ENCODE assay signal across 1 cellular context in the genomic region with DNA sequence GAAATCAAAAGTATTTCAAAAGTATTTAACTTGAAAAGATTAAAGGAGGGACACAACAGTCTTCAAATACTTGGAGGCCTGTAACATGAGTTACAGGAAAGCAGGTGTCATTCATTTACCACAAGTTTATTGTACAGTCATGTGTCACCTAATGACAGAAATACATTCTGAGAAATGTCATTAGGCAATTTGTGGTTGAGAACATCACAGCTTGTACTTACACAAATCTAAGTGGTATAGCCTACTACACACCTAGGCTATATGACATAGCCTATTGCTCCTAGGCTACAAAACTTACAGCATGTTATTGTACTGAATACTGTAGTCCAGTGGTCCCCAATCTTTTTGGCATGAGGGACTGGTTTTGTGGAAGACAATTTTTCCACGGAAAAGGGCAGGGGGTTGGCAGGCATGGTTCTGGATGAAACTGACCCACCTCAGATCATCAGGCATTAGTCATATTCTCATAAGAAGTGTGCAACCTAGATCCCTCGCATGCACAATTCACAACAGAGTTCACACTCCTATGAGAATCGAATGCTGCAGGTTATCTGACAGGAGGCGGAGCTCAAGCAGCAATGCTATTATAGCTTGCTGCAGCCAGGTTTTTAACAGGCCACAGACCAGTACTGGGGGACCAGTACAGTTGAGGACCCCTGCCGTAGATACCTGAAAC.
TF ChIP-seq lines count a peak whose summit lies in the region.

No MANE protein-coding gene starts in this region.

TF ChIP-seq in GM12878, 131 proteins besides CTCF, POLR2A, EP300 and RAD21 (continued from another document and continues in another):
- TF ChIP-seq, protein P1, sequence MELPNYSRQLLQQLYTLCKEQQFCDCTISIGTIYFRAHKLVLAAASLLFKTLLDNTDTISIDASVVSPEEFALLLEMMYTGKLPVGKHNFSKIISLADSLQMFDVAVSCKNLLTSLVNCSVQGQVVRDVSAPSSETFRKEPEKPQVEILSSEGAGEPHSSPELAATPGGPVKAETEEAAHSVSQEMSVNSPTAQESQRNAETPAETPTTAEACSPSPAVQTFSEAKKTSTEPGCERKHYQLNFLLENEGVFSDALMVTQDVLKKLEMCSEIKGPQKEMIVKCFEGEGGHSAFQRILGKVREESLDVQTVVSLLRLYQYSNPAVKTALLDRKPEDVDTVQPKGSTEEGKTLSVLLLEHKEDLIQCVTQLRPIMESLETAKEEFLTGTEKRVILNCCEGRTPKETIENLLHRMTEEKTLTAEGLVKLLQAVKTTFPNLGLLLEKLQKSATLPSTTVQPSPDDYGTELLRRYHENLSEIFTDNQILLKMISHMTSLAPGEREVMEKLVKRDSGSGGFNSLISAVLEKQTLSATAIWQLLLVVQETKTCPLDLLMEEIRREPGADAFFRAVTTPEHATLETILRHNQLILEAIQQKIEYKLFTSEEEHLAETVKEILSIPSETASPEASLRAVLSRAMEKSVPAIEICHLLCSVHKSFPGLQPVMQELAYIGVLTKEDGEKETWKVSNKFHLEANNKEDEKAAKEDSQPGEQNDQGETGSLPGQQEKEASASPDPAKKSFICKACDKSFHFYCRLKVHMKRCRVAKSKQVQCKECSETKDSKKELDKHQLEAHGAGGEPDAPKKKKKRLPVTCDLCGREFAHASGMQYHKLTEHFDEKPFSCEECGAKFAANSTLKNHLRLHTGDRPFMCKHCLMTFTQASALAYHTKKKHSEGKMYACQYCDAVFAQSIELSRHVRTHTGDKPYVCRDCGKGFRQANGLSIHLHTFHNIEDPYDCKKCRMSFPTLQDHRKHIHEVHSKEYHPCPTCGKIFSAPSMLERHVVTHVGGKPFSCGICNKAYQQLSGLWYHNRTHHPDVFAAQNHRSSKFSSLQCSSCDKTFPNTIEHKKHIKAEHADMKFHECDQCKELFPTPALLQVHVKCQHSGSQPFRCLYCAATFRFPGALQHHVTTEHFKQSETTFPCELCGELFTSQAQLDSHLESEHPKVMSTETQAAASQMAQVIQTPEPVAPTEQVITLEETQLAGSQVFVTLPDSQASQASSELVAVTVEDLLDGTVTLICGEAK (IDR thresholded peaks at IDR 0.05; ENCODE audit: borderline replicate concordance) = no peak
- TF ChIP-seq PML (IDR thresholded peaks at IDR 0.05; ENCODE audit: low read length) = no peak; the same call in 1 of the 2 replicates
- no peak for TF ChIP-seq EGR1 (IDR thresholded peaks at IDR 0.05; ENCODE audit: borderline replicate concordance in 1 of 2, low read depth in 2 of 2, low read length in 2 of 2)
- TF ChIP-seq, protein P2, sequence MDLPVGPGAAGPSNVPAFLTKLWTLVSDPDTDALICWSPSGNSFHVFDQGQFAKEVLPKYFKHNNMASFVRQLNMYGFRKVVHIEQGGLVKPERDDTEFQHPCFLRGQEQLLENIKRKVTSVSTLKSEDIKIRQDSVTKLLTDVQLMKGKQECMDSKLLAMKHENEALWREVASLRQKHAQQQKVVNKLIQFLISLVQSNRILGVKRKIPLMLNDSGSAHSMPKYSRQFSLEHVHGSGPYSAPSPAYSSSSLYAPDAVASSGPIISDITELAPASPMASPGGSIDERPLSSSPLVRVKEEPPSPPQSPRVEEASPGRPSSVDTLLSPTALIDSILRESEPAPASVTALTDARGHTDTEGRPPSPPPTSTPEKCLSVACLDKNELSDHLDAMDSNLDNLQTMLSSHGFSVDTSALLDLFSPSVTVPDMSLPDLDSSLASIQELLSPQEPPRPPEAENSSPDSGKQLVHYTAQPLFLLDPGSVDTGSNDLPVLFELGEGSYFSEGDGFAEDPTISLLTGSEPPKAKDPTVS (IDR thresholded peaks at IDR 0.05; ENCODE audit: low read depth, low read length) = no peak
- TF ChIP-seq, protein P3, sequence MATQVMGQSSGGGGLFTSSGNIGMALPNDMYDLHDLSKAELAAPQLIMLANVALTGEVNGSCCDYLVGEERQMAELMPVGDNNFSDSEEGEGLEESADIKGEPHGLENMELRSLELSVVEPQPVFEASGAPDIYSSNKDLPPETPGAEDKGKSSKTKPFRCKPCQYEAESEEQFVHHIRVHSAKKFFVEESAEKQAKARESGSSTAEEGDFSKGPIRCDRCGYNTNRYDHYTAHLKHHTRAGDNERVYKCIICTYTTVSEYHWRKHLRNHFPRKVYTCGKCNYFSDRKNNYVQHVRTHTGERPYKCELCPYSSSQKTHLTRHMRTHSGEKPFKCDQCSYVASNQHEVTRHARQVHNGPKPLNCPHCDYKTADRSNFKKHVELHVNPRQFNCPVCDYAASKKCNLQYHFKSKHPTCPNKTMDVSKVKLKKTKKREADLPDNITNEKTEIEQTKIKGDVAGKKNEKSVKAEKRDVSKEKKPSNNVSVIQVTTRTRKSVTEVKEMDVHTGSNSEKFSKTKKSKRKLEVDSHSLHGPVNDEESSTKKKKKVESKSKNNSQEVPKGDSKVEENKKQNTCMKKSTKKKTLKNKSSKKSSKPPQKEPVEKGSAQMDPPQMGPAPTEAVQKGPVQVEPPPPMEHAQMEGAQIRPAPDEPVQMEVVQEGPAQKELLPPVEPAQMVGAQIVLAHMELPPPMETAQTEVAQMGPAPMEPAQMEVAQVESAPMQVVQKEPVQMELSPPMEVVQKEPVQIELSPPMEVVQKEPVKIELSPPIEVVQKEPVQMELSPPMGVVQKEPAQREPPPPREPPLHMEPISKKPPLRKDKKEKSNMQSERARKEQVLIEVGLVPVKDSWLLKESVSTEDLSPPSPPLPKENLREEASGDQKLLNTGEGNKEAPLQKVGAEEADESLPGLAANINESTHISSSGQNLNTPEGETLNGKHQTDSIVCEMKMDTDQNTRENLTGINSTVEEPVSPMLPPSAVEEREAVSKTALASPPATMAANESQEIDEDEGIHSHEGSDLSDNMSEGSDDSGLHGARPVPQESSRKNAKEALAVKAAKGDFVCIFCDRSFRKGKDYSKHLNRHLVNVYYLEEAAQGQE (IDR thresholded peaks at IDR 0.05; ENCODE audit: low read depth, low read length) = no peak
- TF ChIP-seq MTA2 (IDR thresholded peaks at IDR 0.05; ENCODE audit: low read depth) = peak; percentile 91
- TF ChIP-seq ZNF274 (IDR thresholded peaks at IDR 0.05; ENCODE audit: insufficient read depth, insufficient read length) = no peak
- TF ChIP-seq CBX5 (IDR thresholded peaks at IDR 0.05; ENCODE audit: low read depth) = no peak
- TF ChIP-seq, protein P4, sequence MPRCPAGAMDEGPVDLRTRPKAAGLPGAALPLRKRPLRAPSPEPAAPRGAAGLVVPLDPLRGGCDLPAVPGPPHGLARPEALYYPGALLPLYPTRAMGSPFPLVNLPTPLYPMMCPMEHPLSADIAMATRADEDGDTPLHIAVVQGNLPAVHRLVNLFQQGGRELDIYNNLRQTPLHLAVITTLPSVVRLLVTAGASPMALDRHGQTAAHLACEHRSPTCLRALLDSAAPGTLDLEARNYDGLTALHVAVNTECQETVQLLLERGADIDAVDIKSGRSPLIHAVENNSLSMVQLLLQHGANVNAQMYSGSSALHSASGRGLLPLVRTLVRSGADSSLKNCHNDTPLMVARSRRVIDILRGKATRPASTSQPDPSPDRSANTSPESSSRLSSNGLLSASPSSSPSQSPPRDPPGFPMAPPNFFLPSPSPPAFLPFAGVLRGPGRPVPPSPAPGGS (IDR thresholded peaks at IDR 0.05; ENCODE audit: borderline replicate concordance, insufficient read depth, low read depth, low read length, poor library complexity, severe bottlenecking) = no peak
- peak; percentile 57; the same call in 1 of the 2 replicates for TF ChIP-seq CBFB (IDR thresholded peaks at IDR 0.05; ENCODE audit: low read depth)
- 0 out of 2 replicates have a peak, but pooled peaks have one; percentile 61 for TF ChIP-seq DPF2 (IDR thresholded peaks at IDR 0.05)
- TF ChIP-seq LARP7 (IDR thresholded peaks at IDR 0.05) = no peak
- TF ChIP-seq BMI1 (IDR thresholded peaks at IDR 0.05; ENCODE audit: borderline replicate concordance) = no peak
- TF ChIP-seq IKZF2 (IDR thresholded peaks at IDR 0.05) = peak; percentile 19 to 31; a peak in 2 of 4 replicates
- no peak for TF ChIP-seq YBX1 (IDR thresholded peaks at IDR 0.05)
- TF ChIP-seq SPI1 (IDR thresholded peaks at IDR 0.05; ENCODE audit: borderline replicate concordance, insufficient read depth, low read depth, low read length) = no peak
- no peak for TF ChIP-seq NRF1 (conservative IDR thresholded peaks at IDR 0.05; ENCODE audit: low read depth, low read length)
- TF ChIP-seq, protein P5, sequence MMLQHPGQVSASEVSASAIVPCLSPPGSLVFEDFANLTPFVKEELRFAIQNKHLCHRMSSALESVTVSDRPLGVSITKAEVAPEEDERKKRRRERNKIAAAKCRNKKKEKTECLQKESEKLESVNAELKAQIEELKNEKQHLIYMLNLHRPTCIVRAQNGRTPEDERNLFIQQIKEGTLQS (IDR thresholded peaks at IDR 0.05; ENCODE audit: borderline replicate concordance, extremely low read depth, low read depth, low read length) = no peak
- TF ChIP-seq BCL11A (IDR thresholded peaks at IDR 0.05; ENCODE audit: low read depth, low read length) = peak; percentile 65
- TF ChIP-seq SMAD5 (IDR thresholded peaks at IDR 0.05; ENCODE audit: low read depth) = no peak
- TF ChIP-seq NR2C1 (IDR thresholded peaks at IDR 0.05) = no peak
- peak; percentile 67; the same call in 1 of the 2 replicates for TF ChIP-seq CREB1 (IDR thresholded peaks at IDR 0.05; ENCODE audit: low read depth)
- peak; percentile 58; the same call in 1 of the 2 replicates for TF ChIP-seq CREM (IDR thresholded peaks at IDR 0.05; ENCODE audit: low read depth)
- TF ChIP-seq, protein P6, sequence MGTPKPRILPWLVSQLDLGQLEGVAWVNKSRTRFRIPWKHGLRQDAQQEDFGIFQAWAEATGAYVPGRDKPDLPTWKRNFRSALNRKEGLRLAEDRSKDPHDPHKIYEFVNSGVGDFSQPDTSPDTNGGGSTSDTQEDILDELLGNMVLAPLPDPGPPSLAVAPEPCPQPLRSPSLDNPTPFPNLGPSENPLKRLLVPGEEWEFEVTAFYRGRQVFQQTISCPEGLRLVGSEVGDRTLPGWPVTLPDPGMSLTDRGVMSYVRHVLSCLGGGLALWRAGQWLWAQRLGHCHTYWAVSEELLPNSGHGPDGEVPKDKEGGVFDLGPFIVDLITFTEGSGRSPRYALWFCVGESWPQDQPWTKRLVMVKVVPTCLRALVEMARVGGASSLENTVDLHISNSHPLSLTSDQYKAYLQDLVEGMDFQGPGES (IDR thresholded peaks at IDR 0.05) = no peak
- no peak for TF ChIP-seq HDAC6 (IDR thresholded peaks at IDR 0.05; ENCODE audit: unreplicated experiment)
- TF ChIP-seq, protein P7, sequence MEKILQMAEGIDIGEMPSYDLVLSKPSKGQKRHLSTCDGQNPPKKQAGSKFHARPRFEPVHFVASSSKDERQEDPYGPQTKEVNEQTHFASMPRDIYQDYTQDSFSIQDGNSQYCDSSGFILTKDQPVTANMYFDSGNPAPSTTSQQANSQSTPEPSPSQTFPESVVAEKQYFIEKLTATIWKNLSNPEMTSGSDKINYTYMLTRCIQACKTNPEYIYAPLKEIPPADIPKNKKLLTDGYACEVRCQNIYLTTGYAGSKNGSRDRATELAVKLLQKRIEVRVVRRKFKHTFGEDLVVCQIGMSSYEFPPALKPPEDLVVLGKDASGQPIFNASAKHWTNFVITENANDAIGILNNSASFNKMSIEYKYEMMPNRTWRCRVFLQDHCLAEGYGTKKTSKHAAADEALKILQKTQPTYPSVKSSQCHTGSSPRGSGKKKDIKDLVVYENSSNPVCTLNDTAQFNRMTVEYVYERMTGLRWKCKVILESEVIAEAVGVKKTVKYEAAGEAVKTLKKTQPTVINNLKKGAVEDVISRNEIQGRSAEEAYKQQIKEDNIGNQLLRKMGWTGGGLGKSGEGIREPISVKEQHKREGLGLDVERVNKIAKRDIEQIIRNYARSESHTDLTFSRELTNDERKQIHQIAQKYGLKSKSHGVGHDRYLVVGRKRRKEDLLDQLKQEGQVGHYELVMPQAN (conservative IDR thresholded peaks at IDR 0.05) = no peak
- TF ChIP-seq, protein P8, sequence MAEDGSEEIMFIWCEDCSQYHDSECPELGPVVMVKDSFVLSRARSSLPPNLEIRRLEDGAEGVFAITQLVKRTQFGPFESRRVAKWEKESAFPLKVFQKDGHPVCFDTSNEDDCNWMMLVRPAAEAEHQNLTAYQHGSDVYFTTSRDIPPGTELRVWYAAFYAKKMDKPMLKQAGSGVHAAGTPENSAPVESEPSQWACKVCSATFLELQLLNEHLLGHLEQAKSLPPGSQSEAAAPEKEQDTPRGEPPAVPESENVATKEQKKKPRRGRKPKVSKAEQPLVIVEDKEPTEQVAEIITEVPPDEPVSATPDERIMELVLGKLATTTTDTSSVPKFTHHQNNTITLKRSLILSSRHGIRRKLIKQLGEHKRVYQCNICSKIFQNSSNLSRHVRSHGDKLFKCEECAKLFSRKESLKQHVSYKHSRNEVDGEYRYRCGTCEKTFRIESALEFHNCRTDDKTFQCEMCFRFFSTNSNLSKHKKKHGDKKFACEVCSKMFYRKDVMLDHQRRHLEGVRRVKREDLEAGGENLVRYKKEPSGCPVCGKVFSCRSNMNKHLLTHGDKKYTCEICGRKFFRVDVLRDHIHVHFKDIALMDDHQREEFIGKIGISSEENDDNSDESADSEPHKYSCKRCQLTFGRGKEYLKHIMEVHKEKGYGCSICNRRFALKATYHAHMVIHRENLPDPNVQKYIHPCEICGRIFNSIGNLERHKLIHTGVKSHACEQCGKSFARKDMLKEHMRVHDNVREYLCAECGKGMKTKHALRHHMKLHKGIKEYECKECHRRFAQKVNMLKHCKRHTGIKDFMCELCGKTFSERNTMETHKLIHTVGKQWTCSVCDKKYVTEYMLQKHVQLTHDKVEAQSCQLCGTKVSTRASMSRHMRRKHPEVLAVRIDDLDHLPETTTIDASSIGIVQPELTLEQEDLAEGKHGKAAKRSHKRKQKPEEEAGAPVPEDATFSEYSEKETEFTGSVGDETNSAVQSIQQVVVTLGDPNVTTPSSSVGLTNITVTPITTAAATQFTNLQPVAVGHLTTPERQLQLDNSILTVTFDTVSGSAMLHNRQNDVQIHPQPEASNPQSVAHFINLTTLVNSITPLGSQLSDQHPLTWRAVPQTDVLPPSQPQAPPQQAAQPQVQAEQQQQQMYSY (CRISPR knock-in tag; IDR thresholded peaks at IDR 0.05) = no peak
- TF ChIP-seq KLF5 (IDR thresholded peaks at IDR 0.05; ENCODE audit: partially characterized antibody) = no peak
- TF ChIP-seq SMARCA5 (IDR thresholded peaks at IDR 0.05) = no peak
- TF ChIP-seq, protein P9, sequence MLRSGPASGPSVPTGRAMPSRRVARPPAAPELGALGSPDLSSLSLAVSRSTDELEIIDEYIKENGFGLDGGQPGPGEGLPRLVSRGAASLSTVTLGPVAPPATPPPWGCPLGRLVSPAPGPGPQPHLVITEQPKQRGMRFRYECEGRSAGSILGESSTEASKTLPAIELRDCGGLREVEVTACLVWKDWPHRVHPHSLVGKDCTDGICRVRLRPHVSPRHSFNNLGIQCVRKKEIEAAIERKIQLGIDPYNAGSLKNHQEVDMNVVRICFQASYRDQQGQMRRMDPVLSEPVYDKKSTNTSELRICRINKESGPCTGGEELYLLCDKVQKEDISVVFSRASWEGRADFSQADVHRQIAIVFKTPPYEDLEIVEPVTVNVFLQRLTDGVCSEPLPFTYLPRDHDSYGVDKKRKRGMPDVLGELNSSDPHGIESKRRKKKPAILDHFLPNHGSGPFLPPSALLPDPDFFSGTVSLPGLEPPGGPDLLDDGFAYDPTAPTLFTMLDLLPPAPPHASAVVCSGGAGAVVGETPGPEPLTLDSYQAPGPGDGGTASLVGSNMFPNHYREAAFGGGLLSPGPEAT (IDR thresholded peaks at IDR 0.05; ENCODE audit: low read depth) = no peak
- TF ChIP-seq, protein P10, sequence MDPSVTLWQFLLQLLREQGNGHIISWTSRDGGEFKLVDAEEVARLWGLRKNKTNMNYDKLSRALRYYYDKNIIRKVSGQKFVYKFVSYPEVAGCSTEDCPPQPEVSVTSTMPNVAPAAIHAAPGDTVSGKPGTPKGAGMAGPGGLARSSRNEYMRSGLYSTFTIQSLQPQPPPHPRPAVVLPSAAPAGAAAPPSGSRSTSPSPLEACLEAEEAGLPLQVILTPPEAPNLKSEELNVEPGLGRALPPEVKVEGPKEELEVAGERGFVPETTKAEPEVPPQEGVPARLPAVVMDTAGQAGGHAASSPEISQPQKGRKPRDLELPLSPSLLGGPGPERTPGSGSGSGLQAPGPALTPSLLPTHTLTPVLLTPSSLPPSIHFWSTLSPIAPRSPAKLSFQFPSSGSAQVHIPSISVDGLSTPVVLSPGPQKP (IDR thresholded peaks at IDR 0.05; ENCODE audit: low read depth, low read length) = no peak
- TF ChIP-seq RUNX3 (IDR thresholded peaks at IDR 0.05; ENCODE audit: low read length) = peak; percentile 95
- TF ChIP-seq ZNF24 (IDR thresholded peaks at IDR 0.05) = 0 out of 2 replicates have a peak, but pooled peaks have one; percentile 37
